Comparison of ENCODE assay signal across 16 cellular contexts in the genomic region with DNA sequence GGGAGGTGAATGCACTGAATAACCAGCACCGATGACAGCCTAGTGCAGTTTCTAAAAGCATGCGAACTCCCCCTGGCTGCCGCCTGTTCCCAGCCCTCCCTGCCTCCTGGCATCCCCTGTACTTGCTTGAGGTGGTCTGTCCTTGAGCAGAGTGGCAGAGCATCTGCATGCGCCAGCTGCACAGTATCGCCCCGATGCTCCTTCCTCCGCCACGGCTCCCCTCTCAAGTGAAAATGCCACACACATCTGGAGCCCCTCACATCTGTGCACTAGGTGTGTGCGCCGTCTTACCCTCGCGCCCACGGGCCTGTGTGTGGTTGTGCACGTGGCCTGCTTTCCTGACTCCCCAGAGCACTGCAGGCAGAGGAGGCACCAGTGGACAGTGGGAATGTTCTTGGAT.
A peak's percentile ranks its signal among the peaks of the same experiment; 100 is the strongest.
DNase-seq lines count a peak whose midpoint lies in the region; ATAC-seq and TF ChIP-seq lines count a peak whose summit lies in the region.
"Had no signal": no experiment of that assay in that cellular context is flagged by ENCODE, and none has a peak within 500 bp of the region (broad histone marks: within the 10 kb centered on the region; RNA-seq: fewer than 3 reads in every experiment).

No MANE protein-coding gene starts in this region.

- H3K36me3 Mint-ChIP-seq in CD4-positive, CD25-positive, alpha-beta regulatory T cell: peaks cover 59% of the 10 kb centered on the region
- peaks cover 19% of the 10 kb centered on the region for H3K36me3 Mint-ChIP-seq in central memory CD8-positive, alpha-beta T cell (ENCODE audit: insufficient read depth)

- H2BK120ac ChIP-seq in neuronal stem cell (ENCODE audit: low read depth, low read length): no peak overlapping the region

- H3K4me3 ChIP-seq in CD4-positive, CD25-positive, alpha-beta regulatory T cell (ENCODE audit: low read depth, low read length): no peak overlapping the region
- H3K4me3 ChIP-seq in neuronal stem cell (ENCODE audit: low read length in 2 of 2) (no peak overlapping the region), upper lobe of right lung (no peak overlapping the region)
- H3K4me3 ChIP-seq: BLaER1 treated with 17β-estradiol and CSF1 and Interleukin-3, amounts not matched to agents 10 nM and 100 nM; GM23248; HAP-1 had no signal

- H3K27ac ChIP-seq in CD4-positive, CD25-positive, alpha-beta regulatory T cell (ENCODE audit: insufficient read depth, low read length, poor library complexity, severe bottlenecking): no peak overlapping the region
- H3K27ac ChIP-seq in neuronal stem cell (replicated peaks; ENCODE audit: low read length) (no peak overlapping the region), upper lobe of right lung (no peak overlapping the region)
- H3K27ac ChIP-seq: BLaER1 treated with 17β-estradiol and CSF1 and Interleukin-3, amounts not matched to agents 10 nM and 100 nM; GM23248 had no signal

- no peaks in the 10 kb centered on the region for H3K9me3 ChIP-seq in CD4-positive, CD25-positive, alpha-beta regulatory T cell (ENCODE audit: control insufficient read depth in 2 of 2, low read length in 2 of 2)
- H3K9me3 ChIP-seq in neuronal stem cell (replicated peaks in 1 of 2; ENCODE audit: control insufficient read depth in 2 of 2, insufficient read depth in 1 of 2, low read depth in 1 of 2, low read length in 2 of 2): peaks cover 3% of the 10 kb centered on the region in 2 donors
- H3K9me3 ChIP-seq in upper lobe of right lung: no peaks in the 10 kb centered on the region
- H3K9me3 ChIP-seq: HAP-1 had no signal

- H2BK12ac ChIP-seq in neuronal stem cell (ENCODE audit: low read length): no peak overlapping the region

- no peak overlapping the region for H2BK15ac ChIP-seq in neuronal stem cell (ENCODE audit: low read length)

- no peak for TF ChIP-seq CTCF in upper lobe of right lung (IDR thresholded peaks at IDR 0.05)

- intact Hi-C loops in upper lobe of right lung (cut with DNase I): no loop called here

- no CpG with 5 or more reads among the region's 14 CpGs for WGBS in neuronal stem cell (ENCODE audit: extremely low coverage in 2 of 2, insufficient read length in 2 of 2, insufficient replicate concordance in 1 of 2), 2 donors

- no peak overlapping the region for H2AFZ ChIP-seq in neuronal stem cell (ENCODE audit: low read length)
- H2AFZ ChIP-seq: GM23248 had no signal

- H3K27me3 ChIP-seq in CD4-positive, CD25-positive, alpha-beta regulatory T cell (ENCODE audit: control insufficient read depth, insufficient read depth, low read length): no peaks in the 10 kb centered on the region
- H3K27me3 ChIP-seq in neuronal stem cell (ENCODE audit: control insufficient read depth in 3 of 3, insufficient read depth in 3 of 3, low read depth in 1 of 3, low read length in 3 of 3) (no peaks in the 10 kb centered on the region), upper lobe of right lung (no peaks in the 10 kb centered on the region)
- H3K27me3 ChIP-seq: BLaER1 treated with 17β-estradiol and CSF1 and Interleukin-3, amounts not matched to agents 10 nM and 100 nM had no signal

- DNase-seq in CD4-positive, CD25-positive, alpha-beta regulatory T cell: no peak
- DNase-seq in central memory CD8-positive, alpha-beta T cell (ENCODE audit: low spot score in 2 of 2): no peak
- DNase-seq in neuronal stem cell (ENCODE audit: low spot score): no peak
- DNase-seq in upper lobe of right lung: peak; percentile 51
- DNase-seq in activated T-cell treated with anti-CD3 and anti-CD28 coated beads, Interleukin-2, amount 50 U/mL, for 1 hour: no peak
- no peak for DNase-seq in NCI-H187 (lab: John Stamatoyannopoulos, UW)
- no peak for DNase-seq in UCSD-AML1 (lab: John Stamatoyannopoulos, UW; ENCODE audit: unreplicated experiment)
- DNase-seq: 8988T; CD8-positive, alpha-beta memory T cell; COR-L47; DMS 273 treated with DMSO at 0.1 percent for 48 hours; GF-D8; GM23248 had no signal

- no peak overlapping the region for H3K4me2 ChIP-seq in neuronal stem cell (ENCODE audit: insufficient read depth, low read length, poor library complexity, severe bottlenecking)
- H3K4me2 ChIP-seq: BLaER1 treated with 17β-estradiol and CSF1 and Interleukin-3, amounts not matched to agents 10 nM and 100 nM had no signal

- H2AK5ac ChIP-seq in neuronal stem cell (ENCODE audit: low read depth, low read length): no peak overlapping the region

- no peak overlapping the region for H4K91ac ChIP-seq in neuronal stem cell (ENCODE audit: low read depth, low read length, poor library complexity)

- H3K4ac ChIP-seq in neuronal stem cell (ENCODE audit: low read length): no peak overlapping the region

- no peak for ATAC-seq in CD4-positive, CD25-positive, alpha-beta regulatory T cell (ENCODE audit: low read depth in 2 of 2)
- ATAC-seq in central memory CD8-positive, alpha-beta T cell (replicated peaks; ENCODE audit: extremely low read depth, poor library complexity, severe bottlenecking): no peak
- no peak for ATAC-seq in upper lobe of right lung
- no peak for ATAC-seq in GM19455 (IDR thresholded peaks at IDR 0.05; ENCODE audit: unreplicated experiment)

- peak overlapping the region; percentile 80 for H3K9ac ChIP-seq in neuronal stem cell (ENCODE audit: low read depth, low read length, poor library complexity)
- H3K9ac ChIP-seq: BLaER1 treated with 17β-estradiol and CSF1 and Interleukin-3, amounts not matched to agents 10 nM and 100 nM; GM23248 had no signal

- no peaks in the 10 kb centered on the region for H3K27me3 Mint-ChIP-seq in CD4-positive, CD25-positive, alpha-beta regulatory T cell
- H3K27me3 Mint-ChIP-seq in central memory CD8-positive, alpha-beta T cell: no peaks in the 10 kb centered on the region

- no peak overlapping the region for H4K8ac ChIP-seq in neuronal stem cell (ENCODE audit: low read depth, low read length)

- no peak overlapping the region for H3K14ac ChIP-seq in neuronal stem cell (ENCODE audit: low read length)

- H3K27ac Mint-ChIP-seq in CD4-positive, CD25-positive, alpha-beta regulatory T cell: peak overlapping the region in 2 of 3 donors; percentile 49 to 59
- H3K27ac Mint-ChIP-seq in central memory CD8-positive, alpha-beta T cell (ENCODE audit: low read depth): peak overlapping the region; percentile 32

- no peaks in the 10 kb centered on the region for H3K4me1 ChIP-seq in CD4-positive, CD25-positive, alpha-beta regulatory T cell (ENCODE audit: control insufficient read depth, insufficient read depth, low read length, poor library complexity, severe bottlenecking)
- H3K4me1 ChIP-seq in neuronal stem cell (ENCODE audit: control insufficient read depth in 2 of 2, insufficient read depth in 1 of 2, low read depth in 1 of 2, low read length in 2 of 2): no peaks in the 10 kb centered on the region
- no peaks in the 10 kb centered on the region for H3K4me1 ChIP-seq in upper lobe of right lung
- H3K4me1 ChIP-seq: HAP-1 had no signal

- H3K36me3 ChIP-seq in CD4-positive, CD25-positive, alpha-beta regulatory T cell (ENCODE audit: control insufficient read depth, insufficient read depth, low read length): peaks cover 21% of the 10 kb centered on the region
- H3K36me3 ChIP-seq in neuronal stem cell (replicated peaks in 1 of 2; ENCODE audit: control insufficient read depth in 2 of 2, insufficient read depth in 2 of 2, low read length in 2 of 2) (peaks cover 25 to 85% of the 10 kb centered on the region in 2 donors), upper lobe of right lung (no peaks in the 10 kb centered on the region)
- H3K36me3 ChIP-seq: HAP-1 had no signal

- peaks cover 0 to 2% (median 0%) of the 10 kb centered on the region in 7 donors for H3K9me3 Mint-ChIP-seq in CD4-positive, CD25-positive, alpha-beta regulatory T cell
- no peaks in the 10 kb centered on the region for H3K9me3 Mint-ChIP-seq in central memory CD8-positive, alpha-beta T cell
- H3K9me3 Mint-ChIP-seq: CD8-positive, alpha-beta memory T cell had no signal

- no peak overlapping the region for H2BK5ac ChIP-seq in neuronal stem cell (ENCODE audit: low read length)

- no peak overlapping the region for H3K4me3 Mint-ChIP-seq in CD4-positive, CD25-positive, alpha-beta regulatory T cell
- no peak overlapping the region for H3K4me3 Mint-ChIP-seq in central memory CD8-positive, alpha-beta T cell
- H3K4me3 Mint-ChIP-seq: CD8-positive, alpha-beta memory T cell had no signal

- H3K79me1 ChIP-seq in neuronal stem cell (ENCODE audit: low read depth, low read length): peaks cover 1% of the 10 kb centered on the region

- H3K23ac ChIP-seq in neuronal stem cell (ENCODE audit: low read depth, low read length, poor library complexity): peak overlapping the region; percentile 80

- H3K18ac ChIP-seq in neuronal stem cell (ENCODE audit: low read length): no peak overlapping the region

- peaks cover 0 to 12% (median 5%) of the 10 kb centered on the region in 4 donors for H3K4me1 Mint-ChIP-seq in CD4-positive, CD25-positive, alpha-beta regulatory T cell
- peaks cover 17% of the 10 kb centered on the region for H3K4me1 Mint-ChIP-seq in central memory CD8-positive, alpha-beta T cell
